ENCODE assay signal across 8 cellular contexts in the genomic region with DNA sequence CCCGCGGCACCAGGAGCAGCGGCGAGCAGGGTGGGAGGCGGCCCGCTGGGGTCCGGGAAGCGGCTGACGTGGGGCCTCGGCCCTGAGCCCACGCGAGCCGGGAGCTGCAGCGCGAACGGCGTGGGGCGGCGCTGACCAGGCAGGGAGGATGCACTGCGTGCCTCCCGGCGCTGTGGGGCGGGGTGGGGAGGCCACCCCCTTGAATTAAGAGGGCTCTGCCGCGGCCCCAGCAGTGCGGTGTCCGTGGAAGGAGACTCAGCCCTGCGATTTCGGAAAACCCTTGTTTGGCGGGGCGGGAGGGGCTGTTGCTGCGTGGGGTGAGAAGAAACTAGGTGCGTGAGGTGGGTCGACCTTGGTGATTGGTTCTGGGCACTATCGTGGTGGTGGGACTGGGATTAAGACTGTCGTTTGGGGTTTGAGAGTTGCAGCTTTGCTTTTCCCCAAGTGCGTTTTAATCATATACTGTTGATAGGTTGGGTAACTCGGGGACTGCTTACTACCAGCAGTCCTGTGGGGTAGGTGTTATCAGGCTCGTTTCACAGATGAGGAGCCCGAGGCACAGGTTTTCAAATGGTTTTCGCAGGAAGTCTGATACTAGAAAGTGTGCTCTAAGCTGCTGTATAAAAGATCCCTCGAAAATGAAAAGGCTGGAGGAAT. TPM values are rescaled to one million over a fixed set of nuclear protein-coding genes. Genes with fewer than 3 reads are reported as not detected.
DNase-seq lines count a peak whose midpoint lies in the region; TF ChIP-seq lines count a peak whose summit lies in the region.

No MANE protein-coding gene starts in this region.

- H3K36me3 Mint-ChIP-seq in H9 (ENCODE audit: insufficient read depth in 1 of 3, low read depth in 3 of 3) = peaks cover 0 to 4% (median 0%) of the 10 kb centered on the region in 3 experiments; a peak in 2 of 7 replicates
- H3K36me3 Mint-ChIP-seq in activated T-cell treated with anti-CD3 and anti-CD28 coated beads, Interleukin-2, amount 50 U/mL, for 24 hours (ENCODE audit: low read depth) = peaks cover 6% of the 10 kb centered on the region

- H3K27ac ChIP-seq in H9 (ENCODE audit: insufficient read length, low read depth, low read length) = no peak overlapping the region
- H3K27ac ChIP-seq in ovary = peak overlapping the region; percentile 80 to 93
- H3K27ac ChIP-seq in vagina = peak overlapping the region; percentile 95

- peak overlapping the region; percentile 96 for H3K14ac ChIP-seq in H9 (ENCODE audit: insufficient read depth, low read length)

- H3K4ac ChIP-seq in H9 (ENCODE audit: low read depth, low read length) = no peak overlapping the region

- H3K27me3 ChIP-seq in H9 (ENCODE audit: insufficient read depth, low read length) (no peaks in the 10 kb centered on the region), ovary (no peaks in the 10 kb centered on the region), vagina (no peaks in the 10 kb centered on the region)

- H3T11ph ChIP-seq in H9 (ENCODE audit: low read length) = no peak overlapping the region

- H3K56ac ChIP-seq in H9 (ENCODE audit: insufficient read length, low read depth, low read length) = no peak overlapping the region

- no peaks in the 10 kb centered on the region; the same call in 1 of the 2 replicates for H3K27me3 Mint-ChIP-seq in H9 (ENCODE audit: low read depth)
- H3K27me3 Mint-ChIP-seq in activated T-cell treated with anti-CD3 and anti-CD28 coated beads, Interleukin-2, amount 50 U/mL, for 24 hours = peaks cover 3% of the 10 kb centered on the region

- no peak overlapping the region for H2BK12ac ChIP-seq in H9 (ENCODE audit: insufficient read length, low read depth, low read length)

- TF ChIP-seq CTCF in H9 (conservative IDR thresholded peaks at IDR 0.05) (no peak; the same call in 2 of the 3 replicates), NB4 (IDR thresholded peaks at IDR 0.05; ENCODE audit: low read depth, low read length) (no peak), fibroblast of the aortic adventitia (IDR thresholded peaks at IDR 0.05; ENCODE audit: insufficient read depth, low read length) (no peak), ovary (IDR thresholded peaks at IDR 0.05) (no peak), vagina (IDR thresholded peaks at IDR 0.05) (no peak)

- no peak overlapping the region for H4K91ac ChIP-seq in H9 (ENCODE audit: insufficient read length, low read depth, low read length)

- H3K36me3 ChIP-seq in ovary = no peaks in the 10 kb centered on the region
- H3K36me3 ChIP-seq in vagina = no peaks in the 10 kb centered on the region

- H3K79me2 ChIP-seq in H9 (ENCODE audit: insufficient read depth, low read length) = peaks cover 43% of the 10 kb centered on the region; the same call in 1 of the 2 replicates

- H3K4me3 ChIP-seq in GM08714 (ENCODE audit: low read length) (peak overlapping the region; percentile 95), NB4 (ENCODE audit: low read depth, low read length) (peak overlapping the region; percentile 91), fibroblast of the aortic adventitia (ENCODE audit: low read depth, low read length) (peak overlapping the region; percentile 91), ovary (peak overlapping the region; percentile 80), vagina (peak overlapping the region; percentile 62 to 65)

- peaks cover 7% of the 10 kb centered on the region for H3K23me2 ChIP-seq in H9 (ENCODE audit: insufficient read length, low read depth, low read length, poor library complexity, severe bottlenecking)

- no peak overlapping the region for H3K23ac ChIP-seq in H9 (ENCODE audit: insufficient read length, low read depth, low read length)

- H2BK120ac ChIP-seq in H9 (ENCODE audit: low read depth, low read length, poor library complexity, severe bottlenecking) = no peak overlapping the region

- H3K79me1 ChIP-seq in H9 (ENCODE audit: insufficient read depth, low read depth, low read length, poor library complexity, severe bottlenecking) = no peaks in the 10 kb centered on the region

- H3K18ac ChIP-seq in H9 (ENCODE audit: insufficient read length, low read depth, low read length) = peak overlapping the region; percentile 2

- H3K4me1 ChIP-seq in H9 (ENCODE audit: insufficient read depth, low read length) (peaks cover 21% of the 10 kb centered on the region), ovary (ENCODE audit: insufficient read depth) (peaks cover 13% of the 10 kb centered on the region), vagina (peaks cover 54% of the 10 kb centered on the region)

- DNase-seq in H9 (no peak), NB4 (ENCODE audit: low read depth) (peak; percentile 52), fibroblast of the aortic adventitia (ENCODE audit: low read depth) (no peak), ovary (peak; percentile 34 to 70 (median 51)), vagina (ENCODE audit: extremely low spot score in 2 of 2) (no peak), dedifferentiated amniotic fluid mesenchymal stem cell (ENCODE audit: extremely low spot score) (no peak)
- DNase-seq in activated T-cell treated with anti-CD3 and anti-CD28 coated beads, Interleukin-2, amount 50 U/mL, for 24 hours = peak; percentile 64

- TF ChIP-seq EP300 in ovary (IDR thresholded peaks at IDR 0.05) = no peak

- no peak overlapping the region for H4K8ac ChIP-seq in H9 (replicated peaks; ENCODE audit: insufficient read length, low read depth, low read length)

- no peak overlapping the region for H2BK15ac ChIP-seq in H9 (ENCODE audit: low read depth, low read length)

- H4K20me1 ChIP-seq in H9 (ENCODE audit: control insufficient read depth, insufficient read depth, insufficient read length) = no peaks in the 10 kb centered on the region

- TF ChIP-seq POLR2A in NB4 (IDR thresholded peaks at IDR 0.05; ENCODE audit: extremely low read depth, insufficient read length) (no peak), ovary (IDR thresholded peaks at IDR 0.05) (no peak), vagina (IDR thresholded peaks at IDR 0.05) (no peak)

- H2BK20ac ChIP-seq in H9 (ENCODE audit: low read depth, low read length, poor library complexity, severe bottlenecking) = no peak overlapping the region

- peak overlapping the region; percentile 41 for H2BK5ac ChIP-seq in H9 (ENCODE audit: insufficient read length, low read length)

- no peak overlapping the region for H3K4me3 Mint-ChIP-seq in H9
- H3K4me3 Mint-ChIP-seq in activated T-cell treated with anti-CD3 and anti-CD28 coated beads, Interleukin-2, amount 50 U/mL, for 24 hours = no peak overlapping the region

- H2AFZ ChIP-seq in H9 (ENCODE audit: low read length) = no peak overlapping the region

- H3K27ac Mint-ChIP-seq in H9 = peak overlapping the region; percentile 92 to 97 (median 97)
- peak overlapping the region; percentile 92 for H3K27ac Mint-ChIP-seq in activated T-cell treated with anti-CD3 and anti-CD28 coated beads, Interleukin-2, amount 50 U/mL, for 24 hours

- H3K9me3 ChIP-seq in H9 (ENCODE audit: control insufficient read depth, low read depth, low read length) (no peaks in the 10 kb centered on the region), ovary (no peaks in the 10 kb centered on the region), vagina (no peaks in the 10 kb centered on the region)

- H3K9ac ChIP-seq in H9 (ENCODE audit: extremely low read depth, insufficient read length, low read length) = peak overlapping the region; percentile 77

- peak overlapping the region; percentile 95 for H3K4me2 ChIP-seq in H9 (ENCODE audit: insufficient read depth, insufficient read length, low read length)

- intact Hi-C loops in ovary (cut with DNase I) = loop anchor here in 1 of 4 donors (10.0 kb wide), 1 partner anchor 193 kb away; a partner anchor contains a TSS
- intact Hi-C loops in vagina (cut with DNase I) = no loop called here

- no peak overlapping the region for H2AK5ac ChIP-seq in H9 (ENCODE audit: insufficient read length, low read length)

- H3K4me1 Mint-ChIP-seq in H9 = peaks cover 7 to 8% of the 10 kb centered on the region in 2 experiments
- H3K4me1 Mint-ChIP-seq in activated T-cell treated with anti-CD3 and anti-CD28 coated beads, Interleukin-2, amount 50 U/mL, for 24 hours (ENCODE audit: low read depth) = peaks cover 10% of the 10 kb centered on the region

- no peak overlapping the region for H4K5ac ChIP-seq in H9 (ENCODE audit: insufficient read length, low read depth, low read length)

- WGBS in H9 (ENCODE audit: extremely low coverage, insufficient read length, low lambda C conversion rate) = no CpG with 5 or more reads among the region's 42 CpGs
- WGBS in ovary, 3 donors = 0 to 1% (median 0%) methylated on average over 36 to 42 of the region's 42 CpGs

- H3K9me3 Mint-ChIP-seq in H9 = no peaks in the 10 kb centered on the region; a peak in 1 of 5 replicates
- H3K9me3 Mint-ChIP-seq in activated T-cell treated with anti-CD3 and anti-CD28 coated beads, Interleukin-2, amount 50 U/mL, for 24 hours = no peaks in the 10 kb centered on the region

RNA-seq across cellular contexts. Expression of a gene that starts 0.7 kb away (rescaled TPM):
- total RNA-seq in H9 (2021) (60.9 and 62.7 TPM in 2 replicates), fibroblast of the aortic adventitia (ENCODE audit: low replicate concordance) (88.5 and 94.0 TPM in 2 replicates), ovary (10 to 100 TPM; 37.0 to 85.1 (median 50.0) TPM), vagina (60.4 TPM)
- polyA plus RNA-seq in ovary = 10 to 100 TPM; 14.0 to 30.5 TPM

Comparison
In these comparisons a context has a peak if more than half of its experiments do, and no peak if none do; other contexts are left out.
1. DNase-seq: peak in NB4 (single experiment), activated T-cell treated with anti-CD3 and anti-CD28 coated beads, Interleukin-2, amount 50 U/mL, for 24 hours (single experiment) and ovary (5 of 5); none in H9 (single experiment), fibroblast of the aortic adventitia (single experiment), vagina (0 of 2) and dedifferentiated amniotic fluid mesenchymal stem cell (single experiment).
2. Peak in every context shown above with its lines, with median percentiles within 50 percentile points of each other: H3K4me3 ChIP-seq.